15 cellular contexts compared by ENCODE assay signal in the genomic region with DNA sequence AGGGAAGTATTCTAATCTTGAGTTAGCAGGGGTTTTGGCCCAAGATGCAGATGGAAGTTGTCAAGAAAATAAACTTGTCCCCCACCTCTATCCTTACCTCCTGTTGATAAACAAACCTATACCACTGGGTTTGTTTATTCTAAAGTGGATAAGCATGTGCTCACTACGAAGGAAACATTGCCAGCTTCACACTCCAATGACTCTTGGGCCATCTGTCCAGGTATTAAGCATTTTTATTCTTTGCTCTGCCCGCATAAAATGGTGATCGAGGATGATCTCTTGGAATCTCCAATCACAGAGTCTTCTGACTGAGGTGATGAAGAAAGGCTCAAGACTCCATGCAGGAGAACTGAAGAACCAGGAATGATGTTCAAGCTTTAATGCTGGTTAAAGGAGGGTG.
DNase-seq lines count a peak whose midpoint lies in the region; TF ChIP-seq lines count a peak whose summit lies in the region.
"Had no signal": no experiment of that assay in that cellular context is flagged by ENCODE, and none has a peak within 500 bp of the region (broad histone marks: within the 10 kb centered on the region; RNA-seq: fewer than 3 reads in every experiment).

No MANE protein-coding gene starts in this region.

- H3K36me3 ChIP-seq in BE2C = no peaks in the 10 kb centered on the region

- in situ Hi-C loops in G401 (cut with HindIII; ENCODE audit: low sequenced_read_pairs) = no loop called here

- no peak overlapping the region for H3K4me3 ChIP-seq in BE2C (ENCODE audit: low read depth, low read length)

- no peaks in the 10 kb centered on the region for H3K27me3 ChIP-seq in BE2C

- DNase-seq in DMS 273 (lab: John Stamatoyannopoulos, UW; ENCODE audit: unreplicated experiment) = peak; percentile 71
- peak; percentile 94 for DNase-seq in G401 (ENCODE audit: low spot score)
- DNase-seq in NCI-H524 treated with DMSO at 0.1 percent for 48 hours (lab: John Stamatoyannopoulos, UW) = peak; percentile 19
- DNase-seq in cerebellar nuclear complex (lab: John Stamatoyannopoulos, UW) = peak; percentile 10 to 74
- no peak for DNase-seq in activated T-cell treated with anti-CD3 and anti-CD28 coated beads, Interleukin-2, amount 50 U/mL, for 1 hour
- DNase-seq in BE2C = no peak
- no peak for DNase-seq in NCI-H1930 (lab: John Stamatoyannopoulos, UW)
- DNase-seq: ACHN; Caco-2; CD4-positive, alpha-beta T cell; DMS53; DND-41; EL; H9; KG1 had no signal

- H3K9me3 ChIP-seq in BE2C = no peaks in the 10 kb centered on the region
- H3K9me3 ChIP-seq: Caco-2 had no signal

- H3K4me1 ChIP-seq in BE2C = no peaks in the 10 kb centered on the region
- H3K4me1 ChIP-seq: Caco-2 had no signal

- no peak for TF ChIP-seq CTCF in BE2C (IDR thresholded peaks at IDR 0.05; ENCODE audit: low read depth, low read length)

Comparison
In these comparisons a context has a peak if more than half of its experiments do, and no peak if none do; other contexts are left out.
1. DNase-seq: peak in DMS 273 (single experiment), G401 (single experiment), NCI-H524 treated with DMSO at 0.1 percent for 48 hours (single experiment) and cerebellar nuclear complex (2 of 2); none in activated T-cell treated with anti-CD3 and anti-CD28 coated beads, Interleukin-2, amount 50 U/mL, for 1 hour (single experiment), BE2C (single experiment) and NCI-H1930 (0 of 2).